In the genomic region with DNA sequence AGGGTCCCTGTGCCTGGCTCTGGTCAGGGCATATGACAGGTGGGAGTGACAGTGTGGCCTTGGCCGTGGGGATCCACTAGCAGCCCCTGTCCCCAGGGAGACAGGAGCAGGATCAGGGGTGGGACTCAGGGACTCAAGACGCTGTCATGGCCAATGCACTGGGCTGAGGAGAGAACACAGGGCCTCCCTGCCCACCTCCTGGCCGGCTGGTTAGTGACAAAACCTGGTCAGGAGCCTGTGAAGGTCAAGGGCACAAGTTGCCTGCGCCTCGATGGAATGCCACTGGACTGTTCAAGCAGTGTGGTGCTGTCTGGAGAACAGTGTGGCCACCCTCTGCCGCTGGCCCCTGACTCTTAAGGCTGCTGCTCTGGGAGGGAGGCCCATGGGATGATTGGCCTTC, we compare ENCODE assay signal across 29 cellular contexts.
"Had no signal": no experiment of that assay in that cellular context is flagged by ENCODE, and none has a peak within 500 bp of the region (broad histone marks: within the 10 kb centered on the region; RNA-seq: fewer than 3 reads in every experiment).

No MANE protein-coding gene starts in this region.

- H3K9me3 Mint-ChIP-seq: dendritic cell treated with granulocyte-macrophage colony-stimulating factor and Interleukin-4, amounts not matched to agents 40 ng/mL and 50 ng/mL, for 4 days; effector memory CD8-positive, alpha-beta T cell had no signal

- H3K36me3 ChIP-seq: colonic mucosa, esophagus muscularis mucosa, esophagus squamous epithelium, gastrocnemius medialis, gastroesophageal sphincter, heart left ventricle, heart right ventricle had no signal

- H3K27me3 ChIP-seq: colonic mucosa, foreskin keratinocyte had no signal

- H3K4me3 Mint-ChIP-seq: dendritic cell treated with granulocyte-macrophage colony-stimulating factor and Interleukin-4, amounts not matched to agents 40 ng/mL and 50 ng/mL, for 4 days; effector memory CD8-positive, alpha-beta T cell; endodermal cell had no signal

- DNase-seq: colonic mucosa; cortex of kidney; dermis blood vessel endothelial cell; dorsolateral prefrontal cortex; effector CD4-positive, alpha-beta T cell; effector CD8-positive, alpha-beta T cell; effector memory CD4-positive, alpha-beta T cell; effector memory CD8-positive, alpha-beta T cell; endodermal cell; erythroblast; esophagus squamous epithelium; foreskin fibroblast; foreskin keratinocyte; foreskin melanocyte; gastrocnemius medialis; glutamatergic neuron; head of caudate nucleus; heart left ventricle; heart right ventricle had no signal

- H3K4me3 ChIP-seq: colonic mucosa, coronary artery, dorsolateral prefrontal cortex, esophagus muscularis mucosa, esophagus squamous epithelium, gastrocnemius medialis, gastroesophageal sphincter, heart left ventricle, heart right ventricle had no signal

- ATAC-seq: effector memory CD8-positive, alpha-beta T cell; esophagus mucosa; foreskin keratinocyte; gastrocnemius medialis; gastroesophageal sphincter; heart left ventricle had no signal

- H3K27ac Mint-ChIP-seq: dendritic cell treated with granulocyte-macrophage colony-stimulating factor and Interleukin-4, amounts not matched to agents 40 ng/mL and 50 ng/mL, for 4 days; effector memory CD8-positive, alpha-beta T cell; endodermal cell had no signal

- H3K27me3 Mint-ChIP-seq: dendritic cell treated with granulocyte-macrophage colony-stimulating factor and Interleukin-4, amounts not matched to agents 40 ng/mL and 50 ng/mL, for 4 days had no signal

- H3K27ac ChIP-seq: colonic mucosa, coronary artery, epithelial cell of prostate, esophagus muscularis mucosa, esophagus squamous epithelium, foreskin keratinocyte, gastrocnemius medialis, gastroesophageal sphincter, heart left ventricle, heart right ventricle had no signal

- H3K4me1 Mint-ChIP-seq: endodermal cell had no signal

- FAIRE-seq: colon, endometrium, endothelial cell of umbilical vein, frontal cortex had no signal

- H3K9me3 ChIP-seq: colonic mucosa, esophagus muscularis mucosa, esophagus squamous epithelium, gastrocnemius medialis, gastroesophageal sphincter, heart left ventricle, heart right ventricle had no signal

- H3K4me1 ChIP-seq: colonic mucosa, esophagus muscularis mucosa, esophagus squamous epithelium, foreskin keratinocyte, gastrocnemius medialis, gastroesophageal sphincter, heart left ventricle, heart right ventricle had no signal
